21 cellular contexts compared by ENCODE assay signal in genomic region chr12:112809684-112810083, GRCh38. TPM values are rescaled to one million over a fixed set of nuclear protein-coding genes. Genes with fewer than 3 reads are reported as not detected.
DNase-seq lines count a peak whose midpoint lies in the region; ATAC-seq and TF ChIP-seq lines count a peak whose summit lies in the region.
"Had no signal": no experiment of that assay in that cellular context is flagged by ENCODE, and none has a peak within 500 bp of the region (broad histone marks: within the 10 kb centered on the region; RNA-seq: fewer than 3 reads in every experiment).

No MANE protein-coding gene starts in this region.

- H3K4me3 ChIP-seq in GM23338 (no peak overlapping the region), mesendoderm (ENCODE audit: low read length) (no peak overlapping the region)
- H3K4me3 ChIP-seq: HAP-1 had no signal

- no peak overlapping the region for H2BK5ac ChIP-seq in mesendoderm (ENCODE audit: low read length)

- no peak overlapping the region for H2BK15ac ChIP-seq in mesendoderm (replicated peaks; ENCODE audit: low read depth)

- H3K27me3 ChIP-seq in GM23338 (ENCODE audit: insufficient read depth) (no peaks in the 10 kb centered on the region), mesendoderm (ENCODE audit: insufficient read depth, low read length, poor library complexity) (no peaks in the 10 kb centered on the region)

- no peaks in the 10 kb centered on the region for H3K9me3 Mint-ChIP-seq in GM23338
- no peaks in the 10 kb centered on the region for H3K9me3 Mint-ChIP-seq in WTC11
- H3K9me3 Mint-ChIP-seq: CD8-positive, alpha-beta memory T cell had no signal

- H3K27ac ChIP-seq in GM23338 (ENCODE audit: low read depth) (no peak overlapping the region), mesendoderm (ENCODE audit: low read depth, low read length) (no peak overlapping the region)

- no peaks in the 10 kb centered on the region for H3K79me1 ChIP-seq in mesendoderm (ENCODE audit: low read length)

- H3K36me3 ChIP-seq in GM23338 (ENCODE audit: insufficient read depth) (no peaks in the 10 kb centered on the region), mesendoderm (ENCODE audit: control insufficient read depth, insufficient read depth, low read length) (no peaks in the 10 kb centered on the region)
- H3K36me3 ChIP-seq: HAP-1 had no signal

- no peak overlapping the region for H3K4me2 ChIP-seq in GM23338
- no peak overlapping the region for H3K4me2 ChIP-seq in mesendoderm (ENCODE audit: low read length)

- H3K9ac ChIP-seq in mesendoderm (ENCODE audit: low read length), result no peak overlapping the region

- DNase-seq in NCI-H2107 treated with DMSO at 0.1 percent for 48 hours (lab: John Stamatoyannopoulos, UW; ENCODE audit: unreplicated experiment) (peak; percentile 12), NCI-H2107 (lab: John Stamatoyannopoulos, UW) (no peak), GM23338 (ENCODE audit: low spot score) (no peak), WTC11 (ENCODE audit: low spot score) (no peak), mesendoderm (peak; percentile 21), NCI-H524 treated with DMSO at 0.1 percent for 48 hours (lab: John Stamatoyannopoulos, UW) (no peak), posterior cingulate gyrus (no peak)
- DNase-seq: C1 segment of cervical spinal cord; CD4-positive, CD25-positive, alpha-beta regulatory T cell; CD8-positive, alpha-beta memory T cell; COR-L47; DMS 273 treated with DMSO at 0.1 percent for 48 hours; DMS53; DND-41; EL had no signal

- H2AK5ac ChIP-seq in mesendoderm (ENCODE audit: low read length), result no peak overlapping the region

- H3K36me3 Mint-ChIP-seq in GM23338 (ENCODE audit: low read depth) (no peaks in the 10 kb centered on the region), WTC11 (no peaks in the 10 kb centered on the region)
- H3K36me3 Mint-ChIP-seq: CD4-positive, CD25-positive, alpha-beta regulatory T cell; CD8-positive, alpha-beta memory T cell had no signal

- H3K18ac ChIP-seq in mesendoderm (ENCODE audit: low read length), result no peak overlapping the region

- no peaks in the 10 kb centered on the region; the same call in 1 of the 3 replicates for H3K4me1 Mint-ChIP-seq in GM23338
- peaks cover 13% of the 10 kb centered on the region for H3K4me1 Mint-ChIP-seq in WTC11
- H3K4me1 Mint-ChIP-seq: B cell had no signal

- no peaks in the 10 kb centered on the region for H3K79me2 ChIP-seq in GM23338 (replicated peaks; ENCODE audit: insufficient read depth)
- H3K79me2 ChIP-seq in mesendoderm (ENCODE audit: control insufficient read depth, insufficient read depth, low read length), result no peaks in the 10 kb centered on the region

- H3K4me1 ChIP-seq in GM23338 (ENCODE audit: insufficient read depth) (no peaks in the 10 kb centered on the region), mesendoderm (ENCODE audit: control insufficient read depth, low read depth, low read length) (no peaks in the 10 kb centered on the region)
- H3K4me1 ChIP-seq: HAP-1 had no signal

- ATAC-seq in GM23338 (peak; percentile 58), WTC11 (peak; percentile 65), GM18907 (IDR thresholded peaks at IDR 0.05; ENCODE audit: unreplicated experiment) (no peak)

- peak overlapping the region; percentile 10 for H3K56ac ChIP-seq in mesendoderm (ENCODE audit: low read length)

- H3K4ac ChIP-seq in mesendoderm (ENCODE audit: low read depth, low read length), result no peak overlapping the region

- H3F3A ChIP-seq in GM23338 (replicated peaks; ENCODE audit: low read depth), result no peaks in the 10 kb centered on the region

- H4K8ac ChIP-seq in mesendoderm (ENCODE audit: low read depth, low read length), result no peak overlapping the region

- no peak overlapping the region for H3K27ac Mint-ChIP-seq in GM23338
- no peak overlapping the region for H3K27ac Mint-ChIP-seq in WTC11
- H3K27ac Mint-ChIP-seq: B cell; CD4-positive, CD25-positive, alpha-beta regulatory T cell; CD8-positive, alpha-beta memory T cell had no signal

- TF ChIP-seq CTCF in GM23338 (conservative IDR thresholded peaks at IDR 0.05; ENCODE audit: low read depth in 2 of 2), result peak in 1 of 2 experiments; percentile 4; a peak in 1 of 4 replicates
- no peak for TF ChIP-seq CTCF in WTC11 (IDR thresholded peaks at IDR 0.05)

- H2AFZ ChIP-seq in GM23338, result peak overlapping the region; percentile 63; the same call in 1 of the 2 replicates

- no peaks in the 10 kb centered on the region for H3K9me2 ChIP-seq in GM23338 (ENCODE audit: insufficient read depth)

- intact Hi-C loops in posterior cingulate gyrus (cut with DNase I), result no loop called here

- no peak overlapping the region for H2BK120ac ChIP-seq in mesendoderm (ENCODE audit: low read depth, low read length)

- POLR2A ChIA-PET in WTC11 (lab: Charles Lee), result no interaction called here

- H3K23ac ChIP-seq in mesendoderm (ENCODE audit: low read length), result no peak overlapping the region

- no peaks in the 10 kb centered on the region for H4K20me1 ChIP-seq in GM23338 (replicated peaks; ENCODE audit: insufficient read depth)

- no peaks in the 10 kb centered on the region for H3K27me3 Mint-ChIP-seq in GM23338 (ENCODE audit: insufficient read depth, low read depth, poor library complexity)
- H3K27me3 Mint-ChIP-seq in WTC11 (ENCODE audit: low read depth), result no peaks in the 10 kb centered on the region

- H4K5ac ChIP-seq in mesendoderm (ENCODE audit: low read length), result no peak overlapping the region

- CTCF ChIA-PET in WTC11 (lab: Charles Lee), result interaction anchor here (1.1 to 1.5 kb wide), 2 partner anchors 14 to 183 kb away, joined by 3 to 7 read pairs; no protein-coding TSS in a partner anchor

- no CpG with 5 or more reads among the region's 3 CpGs for WGBS in mesendoderm (ENCODE audit: extremely low coverage, insufficient coverage, low lambda C conversion rate)

- H3K4me3 Mint-ChIP-seq in GM23338 (no peak overlapping the region), WTC11 (no peak overlapping the region)
- H3K4me3 Mint-ChIP-seq: B cell; CD4-positive, CD25-positive, alpha-beta regulatory T cell; CD8-positive, alpha-beta memory T cell had no signal

TF ChIP-seq in GM23338, 12 proteins besides CTCF, POLR2A, EP300 and RAD21 (continues in another document):
- TF ChIP-seq EZH2phosphoT487 (IDR thresholded peaks at IDR 0.05; ENCODE audit: unreplicated experiment) (no peak), NANOG (IDR thresholded peaks at IDR 0.05; ENCODE audit: borderline replicate concordance) (no peak), JUNB (IDR thresholded peaks at IDR 0.05; ENCODE audit: unreplicated experiment) (no peak), POLR2AphosphoS5 (IDR thresholded peaks at IDR 0.05; ENCODE audit: low read depth) (no peak), ZNF114 (CRISPR knock-in tag; IDR thresholded peaks at IDR 0.05) (no peak), CREB1 (CRISPR knock-in tag; IDR thresholded peaks at IDR 0.05; ENCODE audit: low read depth) (no peak), STAT1 (IDR thresholded peaks at IDR 0.05; ENCODE audit: unreplicated experiment) (no peak)

TF ChIP-seq in WTC11, 78 proteins besides CTCF, POLR2A, EP300 and RAD21:
- no peak for TF ChIP-seq CDX4 (CRISPR knock-in tag; IDR thresholded peaks at IDR 0.05; ENCODE audit: borderline replicate concordance)
- TF ChIP-seq ATF3 (CRISPR knock-in tag; conservative IDR thresholded peaks at IDR 0.05), result no peak
- no peak for TF ChIP-seq ZNF416 (CRISPR knock-in tag; IDR thresholded peaks at IDR 0.05)
- TF ChIP-seq ZNF317 (CRISPR knock-in tag; IDR thresholded peaks at IDR 0.05; ENCODE audit: borderline replicate concordance, low read depth), result no peak
- no peak for TF ChIP-seq MYBL2 (CRISPR knock-in tag; IDR thresholded peaks at IDR 0.05)
- no peak for TF ChIP-seq ATF6 (CRISPR knock-in tag; IDR thresholded peaks at IDR 0.05)
- TF ChIP-seq MXD4 (CRISPR knock-in tag; IDR thresholded peaks at IDR 0.05; ENCODE audit: borderline replicate concordance), result no peak
- no peak for TF ChIP-seq ZNF263 (CRISPR knock-in tag; IDR thresholded peaks at IDR 0.05; ENCODE audit: low read depth)
- no peak for TF ChIP-seq SOX15 (CRISPR knock-in tag; IDR thresholded peaks at IDR 0.05)
- TF ChIP-seq ZNF219 (CRISPR knock-in tag; IDR thresholded peaks at IDR 0.05; ENCODE audit: borderline replicate concordance), result no peak

RNA-seq across cellular contexts. Expression of gene RPH3A, which starts 18.1 kb away (rescaled TPM):
- 0.03 and 0.31 TPM in 2 replicates for total RNA-seq in GM23338 (2014; rRNA removed; shearing (Covaris generic))
- 0.21 TPM in 1 of 2 replicates, not detected in the other for polyA plus RNA-seq in GM23338 (2016; fragmentation: Nextera tagmentation; extraction: Ambion mirVana)
- total RNA-seq in WTC11 (2021), result 0.07 to 0.11 TPM (median 0.09 TPM) in 3 replicates
- polyA plus RNA-seq in mesendoderm (2013, experiment 1 of 2), result 0.04 TPM
- polyA plus RNA-seq in mesendoderm (2013, experiment 2 of 2), result 0.07 TPM
- total RNA-seq: A172; B cell; CD4-positive, CD25-positive, alpha-beta regulatory T cell; CD8-positive, alpha-beta memory T cell; H4; HT-29 had no signal
- polyA plus RNA-seq: CD4-positive, CD25-positive, alpha-beta regulatory T cell; CD8-positive, alpha-beta memory T cell had no signal

Comparison
In these comparisons a context has a peak if more than half of its experiments do, and no peak if none do; other contexts are left out.
1. DNase-seq: peak in NCI-H2107 treated with DMSO at 0.1 percent for 48 hours (single experiment) and mesendoderm (single experiment); none in NCI-H2107 (single experiment), GM23338 (single experiment), WTC11 (single experiment), NCI-H524 treated with DMSO at 0.1 percent for 48 hours (single experiment) and posterior cingulate gyrus (0 of 10).